Comparison of ENCODE assay signal across 14 cellular contexts in the genomic region with DNA sequence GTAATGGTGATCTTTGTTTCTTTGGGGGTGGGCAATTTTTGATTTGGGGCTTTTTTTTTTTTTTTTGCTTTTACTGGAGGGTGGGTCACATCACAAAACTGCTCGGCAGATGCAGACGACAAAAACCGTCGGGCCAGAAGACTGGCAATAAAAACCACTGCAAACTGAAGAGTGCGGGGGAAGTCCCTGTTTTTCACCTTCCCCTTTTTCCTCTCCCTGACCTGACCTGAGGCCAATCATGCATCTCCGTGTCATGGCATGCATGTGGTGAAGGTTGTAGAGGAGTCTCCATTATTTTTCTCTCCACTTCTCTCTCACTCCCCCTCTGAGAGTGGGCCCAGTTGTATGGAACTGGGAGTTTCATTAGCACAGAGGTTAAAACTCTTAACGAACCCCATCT. TPM values are rescaled to one million over a fixed set of nuclear protein-coding genes. Genes with fewer than 3 reads are reported as not detected.
A peak's percentile ranks its signal among the peaks of the same experiment; 100 is the strongest.
DNase-seq lines count a peak whose midpoint lies in the region; ATAC-seq and TF ChIP-seq lines count a peak whose summit lies in the region.
"Had no signal": no experiment of that assay in that cellular context is flagged by ENCODE, and none has a peak within 500 bp of the region (broad histone marks: within the 10 kb centered on the region; RNA-seq: fewer than 3 reads in every experiment).

No MANE protein-coding gene starts in this region.

- POLR2A ChIA-PET in activated CD4-positive, alpha-beta memory T cell treated with anti-CD3 and anti-CD28 coated beads for 36 hours (lab: Charles Lee): no interaction called here
- POLR2A ChIA-PET in PC-3 (lab: Charles Lee; ENCODE audit: unreplicated experiment): no interaction called here

- no peak overlapping the region for H3K4me2 ChIP-seq in PC-3 (ENCODE audit: low read length)
- H3K4me2 ChIP-seq: GM23338, SK-N-SH had no signal

- H3F3A ChIP-seq in PC-3 (ENCODE audit: low read length, unreplicated experiment): no peaks in the 10 kb centered on the region

- H3K4me1 ChIP-seq in PC-3 (ENCODE audit: insufficient read depth, low read length): no peaks in the 10 kb centered on the region
- H3K4me1 ChIP-seq: right atrium auricular region had no signal

- peaks cover 0 to 17% (median 15%) of the 10 kb centered on the region in 3 donors for H3K27me3 Mint-ChIP-seq in naive B cell
- peaks cover 1% of the 10 kb centered on the region for H3K27me3 Mint-ChIP-seq in activated CD4-positive, alpha-beta memory T cell treated with anti-CD3 and anti-CD28 coated beads for 36 hours

- no peaks in the 10 kb centered on the region for H4K20me1 ChIP-seq in PC-3 (ENCODE audit: low read length)

- H3K27ac Mint-ChIP-seq in naive B cell: peak overlapping the region in 2 of 6 donors; percentile 27 to 56
- no peak overlapping the region for H3K27ac Mint-ChIP-seq in activated CD4-positive, alpha-beta memory T cell treated with anti-CD3 and anti-CD28 coated beads for 36 hours
- H3K27ac Mint-ChIP-seq: CD4-positive, alpha-beta T cell; GM23338 had no signal

- intact Hi-C loops in activated CD4-positive, alpha-beta memory T cell treated with anti-CD3 and anti-CD28 coated beads for 36 hours (cut with micrococcal nuclease): no loop called here
- intact Hi-C loops in left colon (cut with DNase I, micrococcal nuclease) (no loop called here), PC-3 (cut with micrococcal nuclease) (no loop called here), posterior cingulate gyrus (cut with DNase I) (no loop called here)

- no peak overlapping the region for H3K27ac ChIP-seq in PC-3 (ENCODE audit: low read length)
- H3K27ac ChIP-seq: right atrium auricular region had no signal

- CTCF ChIA-PET in activated CD4-positive, alpha-beta memory T cell treated with anti-CD3 and anti-CD28 coated beads for 36 hours (lab: Charles Lee): no interaction called here
- CTCF ChIA-PET in PC-3 (lab: Charles Lee): no interaction called here

- peaks cover 0 to 9% (median 8%) of the 10 kb centered on the region in 3 donors for H3K4me1 Mint-ChIP-seq in naive B cell
- H3K4me1 Mint-ChIP-seq in activated CD4-positive, alpha-beta memory T cell treated with anti-CD3 and anti-CD28 coated beads for 36 hours (ENCODE audit: low read depth): no peaks in the 10 kb centered on the region
- H3K4me1 Mint-ChIP-seq: GM23338 had no signal

- H3K4me3 Mint-ChIP-seq in naive B cell: peak overlapping the region in 1 of 8 donors; percentile 29
- H3K4me3 Mint-ChIP-seq in activated CD4-positive, alpha-beta memory T cell treated with anti-CD3 and anti-CD28 coated beads for 36 hours: no peak overlapping the region
- H3K4me3 Mint-ChIP-seq: CD4-positive, alpha-beta T cell; GM23338 had no signal

- no peaks in the 10 kb centered on the region for H3K36me3 ChIP-seq in PC-3 (ENCODE audit: low read depth, low read length)
- H3K36me3 ChIP-seq: right atrium auricular region had no signal

- H3K79me2 ChIP-seq in PC-3 (ENCODE audit: low read length): no peaks in the 10 kb centered on the region

- H3K27me3 ChIP-seq in PC-3 (ENCODE audit: low read length): peaks cover 24% of the 10 kb centered on the region
- H3K27me3 ChIP-seq: right atrium auricular region had no signal

- peaks cover 0 to 7% (median 1%) of the 10 kb centered on the region in 7 donors for H3K9me3 Mint-ChIP-seq in naive B cell
- H3K9me3 Mint-ChIP-seq in activated CD4-positive, alpha-beta memory T cell treated with anti-CD3 and anti-CD28 coated beads for 36 hours: peaks cover 4% of the 10 kb centered on the region
- H3K9me3 Mint-ChIP-seq: CD4-positive, alpha-beta T cell had no signal

- H2AFZ ChIP-seq in PC-3 (ENCODE audit: low read length): no peak overlapping the region
- H2AFZ ChIP-seq: GM23338 had no signal

- BruUV-seq in PC-3 (replicated peaks; lab: Mats Ljungman, UMichigan): no TSS peak

- no peak for TF ChIP-seq CTCF in PC-3 (conservative IDR thresholded peaks at IDR 0.05; ENCODE audit: low read depth, low read length)

- H3K9me3 ChIP-seq in PC-3 (ENCODE audit: low read length): no peaks in the 10 kb centered on the region
- H3K9me3 ChIP-seq: SK-N-SH had no signal

- no peak overlapping the region for H3K9ac ChIP-seq in PC-3 (ENCODE audit: low read length)
- H3K9ac ChIP-seq: SK-N-SH had no signal

- no peaks in the 10 kb centered on the region for H3K36me3 Mint-ChIP-seq in naive B cell
- H3K36me3 Mint-ChIP-seq in activated CD4-positive, alpha-beta memory T cell treated with anti-CD3 and anti-CD28 coated beads for 36 hours: no peaks in the 10 kb centered on the region

- H3K4me3 ChIP-seq in PC-3 (ENCODE audit: low read length): no peak overlapping the region
- H3K4me3 ChIP-seq: GM23338, right atrium auricular region had no signal

- no peaks in the 10 kb centered on the region for H3K9me2 ChIP-seq in PC-3 (replicated peaks; ENCODE audit: low read length)
- H3K9me2 ChIP-seq: SK-N-SH had no signal

- DNase-seq in naive B cell: peak; percentile 27
- DNase-seq in activated CD4-positive, alpha-beta memory T cell treated with anti-CD3 and anti-CD28 coated beads for 36 hours: no peak
- no peak for DNase-seq in left colon
- no peak for DNase-seq in PC-3
- no peak for DNase-seq in posterior cingulate gyrus
- DNase-seq: aorta; CD4-positive, alpha-beta T cell; NK-92 treated with Interleukin-12 subunit alpha and Interleukin-12 subunit beta, amount 100 ng/mL, for 24 hours; SK-N-SH had no signal

- ATAC-seq in GM19035 (IDR thresholded peaks at IDR 0.05; ENCODE audit: unreplicated experiment): peak; percentile 77
- ATAC-seq in GM21825 (IDR thresholded peaks at IDR 0.05; ENCODE audit: unreplicated experiment): peak; percentile 92
- peak; percentile 73 for ATAC-seq in HG03378 (IDR thresholded peaks at IDR 0.05; ENCODE audit: unreplicated experiment)
- peak; percentile 92 to 97 for ATAC-seq in naive B cell (ENCODE audit: low read depth in 2 of 2)
- no peak for ATAC-seq in left colon
- ATAC-seq in PC-3: no peak
- ATAC-seq: GM23338 had no signal

RNA-seq across cellular contexts. Expression of gene AP5M1, which starts 57.5 kb away (rescaled TPM):
- 10 to 100 TPM; 30.5 to 43.5 (median 37.4) TPM for polyA plus RNA-seq in naive B cell (ENCODE audit: low read depth in 6 of 6)
- total RNA-seq in activated CD4-positive, alpha-beta memory T cell treated with anti-CD3 and anti-CD28 coated beads for 36 hours: 10 to 100 TPM; 27.7 to 31.1 TPM
- total RNA-seq in left colon: 10 to 100 TPM; 88.2 to 92.9 TPM
- 41.3 and 48.7 TPM in 2 replicates for total RNA-seq in PC-3 (2014; rRNA removed)

RNA-seq across cellular contexts. Expression of gene EXOC5, which starts 57.5 kb away (rescaled TPM):
- 10 to 100 TPM; 32.4 to 66.9 (median 59.4) TPM for polyA plus RNA-seq in naive B cell (ENCODE audit: low read depth in 6 of 6)
- total RNA-seq in activated CD4-positive, alpha-beta memory T cell treated with anti-CD3 and anti-CD28 coated beads for 36 hours: 10 to 100 TPM; 82.1 to 82.6 TPM
- total RNA-seq in left colon (10 to 100 TPM; 45.8 to 47.0 TPM), PC-3 (2014; rRNA removed) (109 TPM in 2 replicates)

Comparison
In these comparisons a context has a peak if more than half of its experiments do, and no peak if none do; other contexts are left out.
1. ATAC-seq: peak in GM19035 (single experiment), GM21825 (single experiment), HG03378 (single experiment) and naive B cell (2 of 2); none in left colon (single experiment) and PC-3 (single experiment).